Comparison of ENCODE assay signal across 8 cellular contexts in genomic region chr21:45129231-45129923, GRCh38. TPM values are rescaled to one million over a fixed set of nuclear protein-coding genes. Genes with fewer than 3 reads are reported as not detected.
DNase-seq lines count a peak whose midpoint lies in the region; ATAC-seq and TF ChIP-seq lines count a peak whose summit lies in the region.

No MANE protein-coding gene starts in this region.

- no peak for DNase-seq in stimulated activated naive CD8-positive, alpha-beta T cell treated with anti-CD3 and anti-CD28 coated beads, Interleukin-15, amount 100 ng/mL, for 72 hours
- DNase-seq in stimulated activated naive CD8-positive, alpha-beta T cell treated with anti-CD3 and anti-CD28 coated beads, Interleukin-15, Interleukin-2, amounts not matched to agents 100 U/mL and 50 U/mL, for 24 hours, result no peak
- DNase-seq in coronary artery (ENCODE audit: low spot score) (peak; percentile 79), lung microvascular endothelial cell (ENCODE audit: low read depth in 2 of 2) (peak; percentile 31 to 70), occipital lobe (lab: John Stamatoyannopoulos, UW) (no peak)

- H3K27me3 Mint-ChIP-seq in stimulated activated naive CD8-positive, alpha-beta T cell treated with anti-CD3 and anti-CD28 coated beads, Interleukin-15, amount 100 ng/mL, for 72 hours, result no peaks in the 10 kb centered on the region

- H3K9me3 Mint-ChIP-seq in stimulated activated naive CD8-positive, alpha-beta T cell treated with anti-CD3 and anti-CD28 coated beads, Interleukin-15, amount 100 ng/mL, for 72 hours, result no peaks in the 10 kb centered on the region

- TF ChIP-seq CTCF in coronary artery (IDR thresholded peaks at IDR 0.05), result no peak

- peak overlapping the region; percentile 21 for H3K4me3 ChIP-seq in coronary artery

- H3K4me3 Mint-ChIP-seq in stimulated activated naive CD8-positive, alpha-beta T cell treated with anti-CD3 and anti-CD28 coated beads, Interleukin-15, amount 100 ng/mL, for 72 hours, result peak overlapping the region in 1 of 2 donors; percentile 34

- peak overlapping the region; percentile 62 to 79 for H3K27ac Mint-ChIP-seq in stimulated activated naive CD8-positive, alpha-beta T cell treated with anti-CD3 and anti-CD28 coated beads, Interleukin-15, amount 100 ng/mL, for 72 hours

- H3K27ac ChIP-seq in coronary artery, result peak overlapping the region; percentile 87 to 93

- peaks cover 51% of the 10 kb centered on the region for H3K4me1 Mint-ChIP-seq in stimulated activated naive CD8-positive, alpha-beta T cell treated with anti-CD3 and anti-CD28 coated beads, Interleukin-15, amount 100 ng/mL, for 72 hours

- no peak for ATAC-seq in stimulated activated naive CD8-positive, alpha-beta T cell treated with anti-CD3 and anti-CD28 coated beads, Interleukin-15, amount 100 ng/mL, for 72 hours
- ATAC-seq in stimulated activated naive CD8-positive, alpha-beta T cell treated with anti-CD3 and anti-CD28 coated beads, Interleukin-15, Interleukin-2, amounts not matched to agents 100 U/mL and 50 U/mL, for 24 hours, result no peak
- no peak for ATAC-seq in GM19035 (IDR thresholded peaks at IDR 0.05; ENCODE audit: unreplicated experiment)
- ATAC-seq in GM19452 (IDR thresholded peaks at IDR 0.05; ENCODE audit: unreplicated experiment), result no peak
- no peak for ATAC-seq in GM21825 (IDR thresholded peaks at IDR 0.05; ENCODE audit: unreplicated experiment)

RNA-seq across cellular contexts. Expression of gene ADARB1, which starts 55.0 kb away (rescaled TPM):
- total RNA-seq in lung microvascular endothelial cell (15.3 and 23.8 TPM in 2 replicates), occipital lobe (17.0 TPM)

Comparison
In these comparisons a context has a peak if more than half of its experiments do, and no peak if none do; other contexts are left out.
1. DNase-seq: peak in coronary artery (single experiment) and lung microvascular endothelial cell (2 of 2); none in stimulated activated naive CD8-positive, alpha-beta T cell treated with anti-CD3 and anti-CD28 coated beads, Interleukin-15, amount 100 ng/mL, for 72 hours (0 of 2), stimulated activated naive CD8-positive, alpha-beta T cell treated with anti-CD3 and anti-CD28 coated beads, Interleukin-15, Interleukin-2, amounts not matched to agents 100 U/mL and 50 U/mL, for 24 hours (single experiment) and occipital lobe (single experiment).